Comparison of ENCODE assay signal across 8 cellular contexts in genomic region chr11:64803163-64803845, GRCh38. TPM values are rescaled to one million over a fixed set of nuclear protein-coding genes. Genes with fewer than 3 reads are reported as not detected.
DNase-seq lines count a peak whose midpoint lies in the region; ATAC-seq, FAIRE-seq and TF ChIP-seq lines count a peak whose summit lies in the region.

Gene MAP4K2 (minus strand): TSS chr11:64803214. CDS start chr11:64803149, 65 bp downstream.

- peak within 1 kb of the TSS; percentile 50 to 97 (median 89) for H3K4me3 ChIP-seq in keratinocyte (ENCODE audit: control insufficient read depth in 2 of 3, extremely low read depth in 1 of 3, insufficient read depth in 2 of 3, low read depth in 1 of 3, low read length in 3 of 3)

- H3K4me1 Mint-ChIP-seq in central memory CD8-positive, alpha-beta T cell: peaks cover 30% of the 10 kb centered on the region

- H2AFZ ChIP-seq in keratinocyte (ENCODE audit: control insufficient read depth, low read length): peak within 1 kb of the TSS; percentile 66

- H3K27me3 Mint-ChIP-seq in central memory CD8-positive, alpha-beta T cell: no peaks in the 10 kb centered on the region

- dilution Hi-C loops in keratinocyte (cut with MboI; ENCODE audit: extremely low pct_ligation_motif_present, low sequenced_read_pairs): no loop called here

- no peaks in the 10 kb centered on the region for H4K20me1 ChIP-seq in keratinocyte (ENCODE audit: control insufficient read depth, extremely low read depth, insufficient read depth, low read length)

- DNase-seq in GM13976 (ENCODE audit: low spot score) (peak; percentile 98), NCI-H2196 treated with DMSO at 0.1 percent for 48 hours (lab: John Stamatoyannopoulos, UW; ENCODE audit: unreplicated experiment) (peak; percentile 76), keratinocyte (ENCODE audit: low read depth, low spot score) (peak; percentile 15)
- peak; percentile 71 to 75 for DNase-seq in central memory CD8-positive, alpha-beta T cell (ENCODE audit: low spot score in 2 of 2)
- DNase-seq in stimulated activated CD4-positive, alpha-beta T cell treated with anti-CD3 and anti-CD28 coated beads, Interleukin-12 subunit alpha, Interleukin-12 subunit beta, amount 100 ng/mL, for 4 hours: peak; percentile 87

- peak; percentile 74 for FAIRE-seq in keratinocyte (lab: Jason Lieb, UNC)

- peak within 1 kb of the TSS; percentile 90 for H3K27ac ChIP-seq in keratinocyte (ENCODE audit: control insufficient read depth, insufficient read depth, low read length)

- peaks cover 4% of the 10 kb centered on the region for H3K79me2 ChIP-seq in keratinocyte (ENCODE audit: control insufficient read depth, insufficient read depth, low read length)

- peaks cover 16% of the 10 kb centered on the region for H3K36me3 Mint-ChIP-seq in central memory CD8-positive, alpha-beta T cell (ENCODE audit: insufficient read depth)

- TF ChIP-seq CTCF in GM13976 (IDR thresholded peaks at IDR 0.05; ENCODE audit: borderline replicate concordance, control extremely low read depth, extremely low read depth, insufficient read depth, missing control alignments) (no peak), keratinocyte (optimal IDR thresholded peaks at IDR 0.05 in 1 of 3, IDR thresholded peaks at IDR 0.05 in 1 of 3, conservative IDR thresholded peaks at IDR 0.05 in 1 of 3; ENCODE audit: extremely low read depth in 1 of 3, insufficient read depth in 2 of 3, low read length in 3 of 3) (peak in 2 of 3 experiments; percentile 18 to 51)

- peaks cover 15 to 28% of the 10 kb centered on the region in 2 experiments for H3K36me3 ChIP-seq in keratinocyte (ENCODE audit: control insufficient read depth in 2 of 2, extremely low read depth in 1 of 2, insufficient read depth in 2 of 2, low read length in 2 of 2)

- H3K4me3 Mint-ChIP-seq in central memory CD8-positive, alpha-beta T cell: peak within 1 kb of the TSS; percentile 81

- H3K27me3 ChIP-seq in keratinocyte (ENCODE audit: control insufficient read depth, extremely low read depth, insufficient read depth, low read length): no peaks in the 10 kb centered on the region

- no peaks in the 10 kb centered on the region for H3K9me3 Mint-ChIP-seq in central memory CD8-positive, alpha-beta T cell

- H3K9me1 ChIP-seq in keratinocyte (ENCODE audit: control insufficient read depth, extremely low read depth, insufficient read depth, low read length): no peaks in the 10 kb centered on the region

- peak within 1 kb of the TSS; percentile 97 for H3K4me2 ChIP-seq in keratinocyte (ENCODE audit: control insufficient read depth, extremely low read depth, insufficient read depth, low read depth, low read length)

- ATAC-seq in HG03064 (IDR thresholded peaks at IDR 0.05; ENCODE audit: low read depth, unreplicated experiment) (peak; percentile 42), GM21447 (IDR thresholded peaks at IDR 0.05; ENCODE audit: unreplicated experiment) (no peak)
- ATAC-seq in activated CD4-positive, CD25-positive, alpha-beta regulatory T cell treated with anti-CD3 and anti-CD28 coated beads, Interleukin-2, amount 50 U/mL, for 24 hours: peak; percentile 85 to 88
- peak; percentile 80 for ATAC-seq in central memory CD8-positive, alpha-beta T cell (replicated peaks; ENCODE audit: extremely low read depth, poor library complexity, severe bottlenecking)

- in situ Hi-C loops in GM13976 (cut with MboI; ENCODE audit: low sequenced_read_pairs, unreplicated experiment): no loop called here

- H3K4me1 ChIP-seq in keratinocyte (ENCODE audit: control insufficient read depth, extremely low read depth, insufficient read depth, low read length): peaks cover 14% of the 10 kb centered on the region

- no peaks in the 10 kb centered on the region for H3K9me3 ChIP-seq in keratinocyte (ENCODE audit: control insufficient read depth, low read depth, low read length)

- H3K9ac ChIP-seq in keratinocyte (ENCODE audit: control insufficient read depth, extremely low read depth, insufficient read depth, low read length): peak within 1 kb of the TSS; percentile 83

- H3K27ac Mint-ChIP-seq in central memory CD8-positive, alpha-beta T cell (ENCODE audit: low read depth): peak within 1 kb of the TSS; percentile 94

RNA-seq across cellular contexts. Expression of gene MAP4K2, which starts in this region (rescaled TPM):
- polyA plus RNA-seq in keratinocyte: 6.7 to 12.5 TPM (median 10.7 TPM) in 3 replicates
- polyA plus RNA-seq in keratinocyte (2011; ENCODE audit: low read depth): 5.4 TPM
- 6.6 and 14.4 TPM in 2 replicates for polyA plus RNA-seq in keratinocyte (2011; cell fraction: cytosol; rRNA removed)
- polyA plus RNA-seq in keratinocyte (2011; cell fraction: nucleus; rRNA removed): 13.5 and 16.6 TPM in 2 replicates
- 4.8 and 10.3 TPM in 2 replicates for polyA plus RNA-seq in keratinocyte (2012; ENCODE audit: low replicate concordance)
- 11.5 to 31.8 TPM (median 19.6 TPM) in 3 replicates for polyA minus RNA-seq in keratinocyte
- polyA minus RNA-seq in keratinocyte (2011; cell fraction: cytosol; rRNA and poly(A)+ RNA removed): 19.4 TPM
- polyA minus RNA-seq in keratinocyte (2011; cell fraction: nucleus; rRNA and poly(A)+ RNA removed): 3.7 and 10.6 TPM in 2 replicates

Comparison
In these comparisons a context has a peak if more than half of its experiments do, and no peak if none do; other contexts are left out.
1. DNase-seq: peak in every context shown above with its lines; median percentile 98 in GM13976; 87 in stimulated activated CD4-positive, alpha-beta T cell treated with anti-CD3 and anti-CD28 coated beads, Interleukin-12 subunit alpha, Interleukin-12 subunit beta, amount 100 ng/mL, for 4 hours; 76 in NCI-H2196 treated with DMSO at 0.1 percent for 48 hours; 73 in central memory CD8-positive, alpha-beta T cell; 15 in keratinocyte.